Comparison of ENCODE assay signal across 8 cellular contexts in the genomic region with DNA sequence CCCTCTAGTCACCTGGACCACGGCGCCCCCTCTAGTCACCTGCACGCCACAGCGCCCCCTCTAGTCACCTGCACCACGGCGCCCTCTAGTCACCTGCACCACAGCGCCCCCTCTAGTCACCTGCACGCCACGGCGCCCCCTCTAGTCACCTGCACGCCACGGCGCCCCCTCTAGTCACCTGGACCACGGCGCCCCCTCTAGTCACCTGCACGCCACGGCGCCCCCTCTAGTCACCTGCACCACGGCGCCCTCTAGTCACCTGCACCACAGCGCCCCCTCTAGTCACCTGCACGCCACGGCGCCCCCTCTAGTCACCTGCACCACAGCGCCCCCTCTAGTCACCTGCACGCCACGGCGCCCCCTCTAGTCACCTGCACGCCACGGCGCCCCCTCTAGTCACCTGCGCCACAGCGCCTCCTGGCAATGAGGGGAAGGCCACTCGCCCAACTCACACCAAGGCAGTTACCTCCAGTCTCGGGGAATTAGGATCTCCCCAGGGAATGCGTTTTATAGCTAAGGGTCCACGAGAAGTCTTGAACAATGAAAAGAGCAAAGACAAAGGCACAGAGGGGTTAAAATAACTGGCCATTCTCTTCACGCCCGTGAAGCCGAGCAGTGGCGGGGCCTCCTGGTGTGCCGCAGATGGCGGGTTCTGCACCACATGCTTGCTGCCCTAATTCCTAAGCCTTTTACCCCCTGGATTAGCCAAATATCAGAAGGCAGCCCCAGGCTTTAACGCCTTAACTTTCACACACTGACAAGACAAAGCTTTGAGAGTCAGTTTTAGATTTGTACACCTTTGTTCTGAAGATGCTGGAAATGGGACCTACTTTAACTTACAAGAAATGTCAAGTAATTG. TPM values are rescaled to one million over a fixed set of nuclear protein-coding genes. Genes with fewer than 3 reads are reported as not detected.
DNase-seq lines count a peak whose midpoint lies in the region; ATAC-seq and TF ChIP-seq lines count a peak whose summit lies in the region.
"Not testable (repeated sequence)": the region's sequence is repeated elsewhere in the genome, so short reads cannot be mapped to it uniquely, and the experiment has no call there.

No MANE protein-coding gene starts in this region.

- TF ChIP-seq POLR2A in spleen (IDR thresholded peaks at IDR 0.05) = not testable (repeated sequence)

- not testable (repeated sequence) for H3K4me3 ChIP-seq in CD4-positive, alpha-beta memory T cell (ENCODE audit: low read length in 2 of 2); GM12875 (ENCODE audit: low read depth, low read length); Loucy (ENCODE audit: low read length, poor library complexity, severe bottlenecking); SK-N-SH (ENCODE audit: low read depth in 2 of 2, low read length in 1 of 2); astrocyte of the spinal cord (ENCODE audit: low read depth, low read length); spleen

- ATAC-seq in activated CD8-positive, alpha-beta T cell treated with anti-CD3 and anti-CD28 coated beads, Interleukin-2, amount 10 ng/mL, durations not matched to agents 7 days and 5 days = not testable (repeated sequence)

- H3K36me3 ChIP-seq in CD4-positive, alpha-beta memory T cell (ENCODE audit: insufficient read depth, low read length) = peaks cover 62% of the 10 kb centered on the region
- H3K36me3 ChIP-seq in Loucy (ENCODE audit: insufficient read depth, low read length) (peaks cover 57% of the 10 kb centered on the region), SK-N-SH (replicated peaks in 1 of 2; ENCODE audit: control insufficient read depth in 1 of 2, insufficient read depth in 2 of 2, low read length in 1 of 2) (peaks cover 43 to 71% of the 10 kb centered on the region in 2 experiments), spleen (peaks cover 0 to 87% (median 70%) of the 10 kb centered on the region in 6 donors)

- peak in 1 of 5 donors; percentile 21 for DNase-seq in CD4-positive, alpha-beta memory T cell
- not testable (repeated sequence) for DNase-seq in SK-N-SH; activated CD8-positive, alpha-beta T cell treated with anti-CD3 and anti-CD28 coated beads, Interleukin-2, amount 10 ng/mL, durations not matched to agents 7 days and 5 days; astrocyte of the spinal cord (ENCODE audit: low read depth, low spot score); glutamatergic neuron
- peak; percentile 24 for DNase-seq in spleen

- H3F3A ChIP-seq in Loucy (ENCODE audit: low read depth) = peaks cover 31% of the 10 kb centered on the region
- H3F3A ChIP-seq in SK-N-SH (replicated peaks; ENCODE audit: insufficient read depth) = peaks cover 23% of the 10 kb centered on the region

- H3K4me2 ChIP-seq in Loucy (ENCODE audit: low read depth, low read length, poor library complexity, severe bottlenecking); SK-N-SH: not testable (repeated sequence)

- H3K27ac ChIP-seq in CD4-positive, alpha-beta memory T cell (ENCODE audit: low read depth, low read length); SK-N-SH (ENCODE audit: low read depth in 2 of 2, low read length in 1 of 2): not testable (repeated sequence)
- H3K27ac ChIP-seq in spleen = peak overlapping the region in 1 of 8 donors; percentile 45

- WGBS in SK-N-SH (ENCODE audit: low lambda C conversion rate) = 95% methylated on average over 34 of the region's 44 CpGs
- WGBS in spleen, 5 donors = 92 to 97% (median 96%) methylated on average over 26 to 44 of the region's 44 CpGs

- H2AFZ ChIP-seq in Loucy (ENCODE audit: low read length); SK-N-SH (ENCODE audit: low read depth): not testable (repeated sequence)

- CTCF ChIA-PET in CD4-positive, alpha-beta memory T cell (lab: Charles Lee; ENCODE audit: partially characterized antibody) = interaction anchor here (1.0 to 3.7 kb wide), 5 partner anchors 8 to 195 kb away, joined by 3 to 34 read pairs (median 8); a partner anchor contains a TSS
- CTCF ChIA-PET in SK-N-SH (lab: Yijun Ruan, JAX) = interaction anchor here (0.7 to 3.9 kb wide), 12 partner anchors 9 to 737 kb away, joined by 3 to 30 read pairs (median 4); no protein-coding TSS in a partner anchor
- CTCF ChIA-PET in activated CD8-positive, alpha-beta T cell treated with anti-CD3 and anti-CD28 coated beads, Interleukin-2, amount 10 ng/mL, durations not matched to agents 7 days and 5 days (lab: Charles Lee) = interaction anchor here (0.7 to 3.4 kb wide), 9 partner anchors 11 to 314 kb away, joined by 3 to 44 read pairs (median 7); no protein-coding TSS in a partner anchor

- H3K4me1 Mint-ChIP-seq in CD4-positive, alpha-beta memory T cell = peaks cover 30 to 51% (median 40%) of the 10 kb centered on the region in 4 donors
- H3K4me1 Mint-ChIP-seq in activated CD8-positive, alpha-beta T cell treated with anti-CD3 and anti-CD28 coated beads, Interleukin-2, amount 10 ng/mL, durations not matched to agents 7 days and 5 days (ENCODE audit: low read depth) = peaks cover 54% of the 10 kb centered on the region
- peaks cover 12% of the 10 kb centered on the region for H3K4me1 Mint-ChIP-seq in glutamatergic neuron (ENCODE audit: low read depth, unreplicated experiment)

- peaks cover 44% of the 10 kb centered on the region for H4K20me1 ChIP-seq in Loucy (ENCODE audit: insufficient read depth, low read length, poor library complexity, severe bottlenecking)
- H4K20me1 ChIP-seq in SK-N-SH (ENCODE audit: insufficient read depth) = peaks cover 25% of the 10 kb centered on the region

- POLR2A ChIA-PET in CD4-positive, alpha-beta memory T cell (lab: Charles Lee; ENCODE audit: partially characterized antibody) = interaction anchor here (0.8 to 2.2 kb wide), 3 partner anchors 11 to 199 kb away, joined by 4 to 28 read pairs (median 5); a partner anchor contains a TSS
- POLR2A ChIA-PET in SK-N-SH (lab: Yijun Ruan, JAX) = interaction anchor here (0.8 to 1.6 kb wide), 2 partner anchors 8 to 421 kb away, joined by 3 read pairs; a partner anchor contains a TSS
- POLR2A ChIA-PET in activated CD8-positive, alpha-beta T cell treated with anti-CD3 and anti-CD28 coated beads, Interleukin-2, amount 10 ng/mL, durations not matched to agents 7 days and 5 days (lab: Charles Lee) = interaction anchor here (0.7 kb wide), 1 partner anchor 16 kb away, joined by 3 read pairs; no protein-coding TSS in a partner anchor

- peak overlapping the region in 4 of 7 donors; percentile 83 to 98 (median 90) for H3K27ac Mint-ChIP-seq in CD4-positive, alpha-beta memory T cell
- H3K27ac Mint-ChIP-seq in activated CD8-positive, alpha-beta T cell treated with anti-CD3 and anti-CD28 coated beads, Interleukin-2, amount 10 ng/mL, durations not matched to agents 7 days and 5 days = peak overlapping the region; percentile 25
- not testable (repeated sequence) for H3K27ac Mint-ChIP-seq in glutamatergic neuron (ENCODE audit: unreplicated experiment)

- peaks cover 40% of the 10 kb centered on the region for H3K4me1 ChIP-seq in CD4-positive, alpha-beta memory T cell (ENCODE audit: insufficient read depth, low read length)
- not testable (repeated sequence) for H3K4me1 ChIP-seq in Loucy (ENCODE audit: insufficient read depth, low read length, poor library complexity, severe bottlenecking); SK-N-SH (ENCODE audit: control insufficient read depth in 1 of 2, insufficient read depth in 2 of 2, low read depth in 1 of 2, low read length in 1 of 2)
- H3K4me1 ChIP-seq in spleen = peaks cover 0 to 37% (median 16%) of the 10 kb centered on the region in 6 donors

- H3K27me3 Mint-ChIP-seq in CD4-positive, alpha-beta memory T cell; activated CD8-positive, alpha-beta T cell treated with anti-CD3 and anti-CD28 coated beads, Interleukin-2, amount 10 ng/mL, durations not matched to agents 7 days and 5 days (ENCODE audit: low read depth); glutamatergic neuron (ENCODE audit: unreplicated experiment): not testable (repeated sequence)

- in situ Hi-C loops in astrocyte of the spinal cord (cut with HindIII; ENCODE audit: low sequenced_read_pairs) = not testable (repeated sequence)

- not testable (repeated sequence) for H3K9me3 Mint-ChIP-seq in CD4-positive, alpha-beta memory T cell; activated CD8-positive, alpha-beta T cell treated with anti-CD3 and anti-CD28 coated beads, Interleukin-2, amount 10 ng/mL, durations not matched to agents 7 days and 5 days (ENCODE audit: insufficient read depth); glutamatergic neuron (ENCODE audit: unreplicated experiment)

- H3K9me3 ChIP-seq in CD4-positive, alpha-beta memory T cell (ENCODE audit: control insufficient read depth in 1 of 2, low read length in 2 of 2); Loucy (ENCODE audit: insufficient read depth, low read depth, low read length); SK-N-SH; spleen: not testable (repeated sequence)

- H3K4me3 Mint-ChIP-seq in CD4-positive, alpha-beta memory T cell; activated CD8-positive, alpha-beta T cell treated with anti-CD3 and anti-CD28 coated beads, Interleukin-2, amount 10 ng/mL, durations not matched to agents 7 days and 5 days; glutamatergic neuron (ENCODE audit: unreplicated experiment): not testable (repeated sequence)

- H3K27me3 ChIP-seq in CD4-positive, alpha-beta memory T cell (ENCODE audit: insufficient read depth, low read length); Loucy (ENCODE audit: insufficient read depth, low read length, poor library complexity, severe bottlenecking); SK-N-SH (ENCODE audit: insufficient read depth); spleen (replicated peaks in 1 of 7): not testable (repeated sequence)

- H3K9me2 ChIP-seq in Loucy (replicated peaks; ENCODE audit: low read depth, low read length); SK-N-SH: not testable (repeated sequence)

- intact Hi-C loops in CD4-positive, alpha-beta memory T cell (cut with micrococcal nuclease) = loop anchor here (2.0 kb wide), 2 partner anchors 21 to 191 kb away; no protein-coding TSS in a partner anchor
- intact Hi-C loops in spleen (cut with DNase I; ENCODE audit: low total_unique reads) = not testable (repeated sequence)

- TF ChIP-seq RAD21 in SK-N-SH (IDR thresholded peaks at IDR 0.05; ENCODE audit: low read length) = not testable (repeated sequence)

- TF ChIP-seq EP300 in SK-N-SH (IDR thresholded peaks at IDR 0.05; ENCODE audit: borderline replicate concordance in 1 of 2, low read depth in 1 of 2, low read length in 1 of 2) = not testable (repeated sequence)

- H3K79me2 ChIP-seq in Loucy (ENCODE audit: insufficient read depth, low read length) (peaks cover 36% of the 10 kb centered on the region), SK-N-SH (ENCODE audit: insufficient read depth) (peaks cover 36% of the 10 kb centered on the region)

- peak; percentile 38; the same call in 1 of the 2 replicates for TF ChIP-seq CTCF in GM12875 (IDR thresholded peaks at IDR 0.05; ENCODE audit: borderline replicate concordance, insufficient read depth, low read depth, low read length)
- TF ChIP-seq CTCF in Loucy (conservative IDR thresholded peaks at IDR 0.05; ENCODE audit: low read length) = peak; percentile 72
- peak; percentile 30; the same call in 1 of the 2 replicates for TF ChIP-seq CTCF in SK-N-SH (IDR thresholded peaks at IDR 0.05)
- TF ChIP-seq CTCF in astrocyte of the spinal cord (IDR thresholded peaks at IDR 0.05; ENCODE audit: low read depth, low read length) = peak; percentile 16
- TF ChIP-seq CTCF in glutamatergic neuron (IDR thresholded peaks at IDR 0.05; ENCODE audit: partially characterized antibody, unreplicated experiment) = peak; percentile 28
- peak in 2 of 11 experiments; percentile 1 to 21 for TF ChIP-seq CTCF in spleen (IDR thresholded peaks at IDR 0.05 in 8 of 11, conservative IDR thresholded peaks at IDR 0.05 in 3 of 11)

- peaks cover 55 to 77% of the 10 kb centered on the region in 2 donors for H3K36me3 Mint-ChIP-seq in CD4-positive, alpha-beta memory T cell
- peaks cover 77% of the 10 kb centered on the region for H3K36me3 Mint-ChIP-seq in activated CD8-positive, alpha-beta T cell treated with anti-CD3 and anti-CD28 coated beads, Interleukin-2, amount 10 ng/mL, durations not matched to agents 7 days and 5 days (ENCODE audit: low read depth)
- not testable (repeated sequence) for H3K36me3 Mint-ChIP-seq in glutamatergic neuron (ENCODE audit: unreplicated experiment)

- not testable (repeated sequence) for H3K9ac ChIP-seq in Loucy (ENCODE audit: low read depth, low read length, poor library complexity, severe bottlenecking); SK-N-SH

RNA-seq across cellular contexts. Expression of a gene that starts 7.8 kb away (rescaled TPM):
- 10 to 100 TPM; 41.3 to 41.4 TPM for total RNA-seq in CD4-positive, alpha-beta memory T cell
- polyA plus RNA-seq in CD4-positive, alpha-beta memory T cell = 10 to 100 TPM in 1 of 2 donors, 1 to 10 TPM in 1; 2.6 to 35.5 TPM
- polyA plus RNA-seq in SK-N-SH (2012; rRNA removed) (7.5 and 9.8 TPM in 2 replicates), spleen (10 to 100 TPM; 10.2 to 20.3 (median 12.2) TPM)
- polyA plus RNA-seq in SK-N-SH (2012; cell fraction: cytosol; rRNA removed) = 9.9 and 12.4 TPM in 2 replicates
- polyA plus RNA-seq in SK-N-SH (2012; cell fraction: nucleus; rRNA removed) = 11.4 and 12.0 TPM in 2 replicates
- total RNA-seq in activated CD8-positive, alpha-beta T cell treated with anti-CD3 and anti-CD28 coated beads, Interleukin-2, amount 10 ng/mL, durations not matched to agents 7 days and 5 days = 10 to 100 TPM; 47.6 to 52.3 TPM
- total RNA-seq in glutamatergic neuron (ENCODE audit: unreplicated experiment) (17.2 TPM), spleen (10 to 100 TPM; 21.1 to 30.5 (median 25.0) TPM)

RNA-seq across cellular contexts. Expression of a gene that starts 8.0 kb away (rescaled TPM):
- total RNA-seq in CD4-positive, alpha-beta memory T cell = 1 to 10 TPM; 2.8 to 3.2 TPM
- 1 to 10 TPM in 1 of 2 donors, under 1 TPM in 1; 0.55 to 1.9 TPM for polyA plus RNA-seq in CD4-positive, alpha-beta memory T cell
- polyA plus RNA-seq in SK-N-SH (2012; rRNA removed) (2.2 and 2.7 TPM in 2 replicates), spleen (1 to 10 TPM; 1.0 to 1.7 (median 1.2) TPM)
- polyA plus RNA-seq in SK-N-SH (2012; cell fraction: cytosol; rRNA removed) = 2.2 and 2.9 TPM in 2 replicates
- polyA plus RNA-seq in SK-N-SH (2012; cell fraction: nucleus; rRNA removed) = 3.4 and 4.5 TPM in 2 replicates
- 1 to 10 TPM; 2.2 to 2.6 TPM for total RNA-seq in activated CD8-positive, alpha-beta T cell treated with anti-CD3 and anti-CD28 coated beads, Interleukin-2, amount 10 ng/mL, durations not matched to agents 7 days and 5 days
- total RNA-seq in glutamatergic neuron (ENCODE audit: unreplicated experiment) (34.5 TPM), spleen (1 to 10 TPM; 1.8 to 4.3 (median 2.6) TPM)
